In the genomic region with DNA sequence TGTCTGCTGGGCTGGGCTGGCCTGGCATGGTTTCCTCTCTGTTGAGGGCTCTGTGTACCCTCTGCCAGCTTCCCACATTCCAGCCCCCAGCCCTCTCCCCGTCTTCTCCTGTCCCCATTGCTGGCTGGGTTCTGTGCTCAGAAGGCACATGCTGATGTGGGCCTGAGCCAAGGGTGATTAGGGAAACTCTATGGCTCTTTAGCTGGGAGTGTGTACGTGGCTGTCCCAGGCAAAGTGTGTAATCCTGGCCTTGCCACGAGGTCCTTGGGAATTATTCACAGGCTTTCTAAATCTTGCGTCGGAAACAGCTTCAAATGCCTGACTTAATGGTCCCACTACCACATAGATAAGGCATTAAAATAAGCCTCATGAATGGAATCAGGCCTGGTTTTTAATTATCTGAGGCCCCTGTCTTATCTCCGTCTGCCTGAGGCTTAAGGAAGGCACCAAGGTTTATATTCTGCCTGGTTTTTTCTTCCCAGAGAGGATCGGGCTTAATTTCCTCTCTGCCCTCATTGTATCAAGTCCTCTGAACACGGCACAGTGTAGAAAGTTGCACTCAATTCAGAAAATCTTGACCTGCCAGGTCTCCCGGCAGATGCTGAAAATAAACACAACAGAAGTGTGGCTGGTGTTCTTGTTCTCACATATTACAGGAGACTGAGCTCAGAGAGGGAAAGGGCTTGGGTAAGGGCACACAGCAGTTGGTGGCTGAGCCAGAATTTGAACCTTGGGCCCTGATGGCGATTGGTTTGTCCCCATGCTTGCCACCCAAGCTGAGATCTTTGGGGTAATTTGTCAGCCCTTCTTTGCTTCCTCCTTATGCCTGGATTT, we compare ENCODE assay signal across 11 cellular contexts. TPM values are rescaled to one million over a fixed set of nuclear protein-coding genes. Genes with fewer than 3 reads are reported as not detected.
A peak's percentile ranks its signal among the peaks of the same experiment; 100 is the strongest.
DNase-seq lines count a peak whose midpoint lies in the region; FAIRE-seq and TF ChIP-seq lines count a peak whose summit lies in the region.
"Had no signal": no experiment of that assay in that cellular context is flagged by ENCODE, and none has a peak within 500 bp of the region (broad histone marks: within the 10 kb centered on the region; RNA-seq: fewer than 3 reads in every experiment).

No MANE protein-coding gene starts in this region.

- no peak overlapping the region for H3K4me3 ChIP-seq in Caco-2 (ENCODE audit: low read depth, low read length)
- no peak overlapping the region for H3K4me3 ChIP-seq in esophagus muscularis mucosa
- H3K4me3 ChIP-seq in trophoblast cell (ENCODE audit: low read depth, low read length), result no peak overlapping the region

- peaks cover 63% of the 10 kb centered on the region for H3K4me1 Mint-ChIP-seq in Caco-2 (ENCODE audit: low read depth, unreplicated experiment)

- peak overlapping the region; percentile 75 for H4K8ac ChIP-seq in trophoblast cell (ENCODE audit: low read depth, low read length)

- H2BK5ac ChIP-seq in trophoblast cell (ENCODE audit: low read depth, low read length, poor library complexity), result peak overlapping the region; percentile 51

- H3K18ac ChIP-seq in trophoblast cell (ENCODE audit: low read length), result peak overlapping the region; percentile 73

- H3K4ac ChIP-seq in trophoblast cell (ENCODE audit: low read depth, low read length), result peak overlapping the region; percentile 56

- peak overlapping the region; percentile 98 for H2AK5ac ChIP-seq in trophoblast cell (ENCODE audit: low read length)

- no peak overlapping the region for H3K9ac ChIP-seq in trophoblast cell (ENCODE audit: low read length)

- H2BK12ac ChIP-seq in trophoblast cell (ENCODE audit: low read length), result peak overlapping the region; percentile 81

- WGBS in esophagus muscularis mucosa, result 70% methylated on average over 10 of the region's 10 CpGs
- WGBS in trophoblast cell (ENCODE audit: extremely low coverage, insufficient coverage, insufficient read length), result no CpG with 5 or more reads among the region's 10 CpGs

- intact Hi-C loops in Caco-2 (cut with micrococcal nuclease; ENCODE audit: unreplicated experiment), result loop anchor here (2.0 kb wide), 1 partner anchor 25 kb away; no protein-coding TSS in a partner anchor
- intact Hi-C loops in esophagus muscularis mucosa (cut with DNase I), result no loop called here

- H3K4me3 Mint-ChIP-seq in Caco-2 (ENCODE audit: unreplicated experiment), result no peak overlapping the region

- peaks cover 20% of the 10 kb centered on the region for H3K36me3 Mint-ChIP-seq in Caco-2 (ENCODE audit: insufficient read depth, unreplicated experiment)

- CTCF ChIA-PET in Caco-2 (lab: Charles Lee), result interaction anchor here (0.7 to 2.8 kb wide), 8 partner anchors 9 to 123 kb away, joined by 3 to 17 read pairs (median 5); a partner anchor contains a TSS

- no peak for TF ChIP-seq EP300 in esophagus muscularis mucosa (IDR thresholded peaks at IDR 0.05)

- H3K14ac ChIP-seq in trophoblast cell (ENCODE audit: low read length), result peak overlapping the region; percentile 62

- H3K79me1 ChIP-seq in trophoblast cell (ENCODE audit: low read length), result peaks cover 30% of the 10 kb centered on the region

- TF ChIP-seq CTCF in Caco-2 (IDR thresholded peaks at IDR 0.05; ENCODE audit: insufficient read depth in 1 of 2, low read depth in 1 of 2, low read length in 1 of 2, severe bottlenecking in 1 of 2, unreplicated experiment in 1 of 2) (no peak), esophagus muscularis mucosa (IDR thresholded peaks at IDR 0.05) (no peak)

- H3K9me3 Mint-ChIP-seq in Caco-2 (ENCODE audit: unreplicated experiment), result no peaks in the 10 kb centered on the region

- H3K36me3 ChIP-seq in Caco-2 (ENCODE audit: control insufficient read depth, insufficient read depth, low read length) (no peaks in the 10 kb centered on the region), esophagus muscularis mucosa (peaks cover 0 to 7% (median 3%) of the 10 kb centered on the region in 4 donors), trophoblast cell (ENCODE audit: control insufficient read depth in 1 of 2, insufficient read depth in 2 of 2, low read length in 2 of 2) (peaks cover 4 to 5% of the 10 kb centered on the region in 2 experiments)

- peak in 1 of 2 experiments; percentile 47 for DNase-seq in Caco-2
- peak; percentile 44 for DNase-seq in NCI-H82 treated with DMSO at 0.1 percent for 48 hours (lab: John Stamatoyannopoulos, UW; ENCODE audit: unreplicated experiment)
- DNase-seq in esophagus muscularis mucosa (ENCODE audit: extremely low spot score), result no peak
- DNase-seq in trophoblast cell, result peak; percentile 47 to 50
- DNase-seq in DMS53 (lab: John Stamatoyannopoulos, UW), result no peak
- DNase-seq in frontal cortex (ENCODE audit: low spot score in 2 of 2), result no peak
- no peak for DNase-seq in NCI-H146 (lab: John Stamatoyannopoulos, UW)
- no peak for DNase-seq in NCI-H187 (lab: John Stamatoyannopoulos, UW)
- DNase-seq: NCI-H1092 treated with DMSO at 0.1 percent for 48 hours had no signal

- H2BK120ac ChIP-seq in trophoblast cell (ENCODE audit: insufficient read depth, low read length, poor library complexity), result peak overlapping the region; percentile 65

- peak overlapping the region; percentile 1 for H2AFZ ChIP-seq in trophoblast cell (ENCODE audit: insufficient read depth, low read length, poor library complexity)

- H3K79me2 ChIP-seq in trophoblast cell (ENCODE audit: control insufficient read depth, insufficient read depth, low read length, poor library complexity), result peaks cover 10% of the 10 kb centered on the region

- TF ChIP-seq POLR2A in esophagus muscularis mucosa (IDR thresholded peaks at IDR 0.05; ENCODE audit: low read depth), result no peak

- peak overlapping the region; percentile 94 for H4K91ac ChIP-seq in trophoblast cell (ENCODE audit: low read depth, low read length)

- peak overlapping the region in 3 of 4 donors; percentile 28 to 38 (median 34) for H3K27ac ChIP-seq in esophagus muscularis mucosa (replicated peaks in 1 of 4)
- H3K27ac ChIP-seq in trophoblast cell (ENCODE audit: low read depth, low read length), result peak overlapping the region; percentile 69
- H3K27ac ChIP-seq: VCaP had no signal

- H3K27me3 Mint-ChIP-seq in Caco-2 (ENCODE audit: insufficient read depth, unreplicated experiment), result no peaks in the 10 kb centered on the region

- no peak overlapping the region for H4K12ac ChIP-seq in trophoblast cell (ENCODE audit: low read depth, low read length)

- H3K27me3 ChIP-seq in Caco-2 (replicated peaks; ENCODE audit: control insufficient read depth, insufficient read depth, low read length) (no peaks in the 10 kb centered on the region), esophagus muscularis mucosa (no peaks in the 10 kb centered on the region), trophoblast cell (ENCODE audit: insufficient read depth, low read length) (no peaks in the 10 kb centered on the region)

- H3K4me2 ChIP-seq in trophoblast cell (ENCODE audit: low read length), result no peak overlapping the region

- FAIRE-seq in frontal cortex (lab: Jason Lieb, UNC), result no peak
- FAIRE-seq: G401.6 had no signal

- H3K4me1 ChIP-seq in Caco-2, result peaks cover 74% of the 10 kb centered on the region
- H3K4me1 ChIP-seq in esophagus muscularis mucosa, result peaks cover 17 to 27% (median 19%) of the 10 kb centered on the region in 4 donors
- H3K4me1 ChIP-seq in trophoblast cell (ENCODE audit: control insufficient read depth in 1 of 2, insufficient read depth in 2 of 2, low read length in 2 of 2), result peaks cover 27 to 44% of the 10 kb centered on the region in 2 experiments

- POLR2A ChIA-PET in Caco-2 (lab: Charles Lee), result interaction anchor here (0.7 to 0.9 kb wide), 3 partner anchors 71 to 122 kb away, joined by 3 to 5 read pairs (median 3); no protein-coding TSS in a partner anchor

- H3K27ac Mint-ChIP-seq in Caco-2 (ENCODE audit: unreplicated experiment), result peak overlapping the region; percentile 89

- H3K9me3 ChIP-seq in Caco-2, result no peaks in the 10 kb centered on the region
- no peaks in the 10 kb centered on the region for H3K9me3 ChIP-seq in esophagus muscularis mucosa
- no peaks in the 10 kb centered on the region for H3K9me3 ChIP-seq in trophoblast cell (ENCODE audit: insufficient read depth, low read depth, low read length)

- H3K23ac ChIP-seq in trophoblast cell (ENCODE audit: low read length), result no peak overlapping the region

- BruUV-seq in Caco-2 (replicated peaks; lab: Mats Ljungman, UMichigan), result no TSS peak

RNA-seq across cellular contexts. Expression of a gene that starts 52.9 kb away (rescaled TPM):
- total RNA-seq in Caco-2 (2022), result 2.8 and 3.0 TPM in 2 replicates
- 10 to 100 TPM; 17.0 to 31.8 (median 24.4) TPM for total RNA-seq in esophagus muscularis mucosa
- 4.2 and 5.3 TPM in 2 replicates for polyA plus RNA-seq in trophoblast cell (2013)
- 0.41 TPM for total RNA-seq in frontal cortex

Comparison
In these comparisons a context has a peak if more than half of its experiments do, and no peak if none do; other contexts are left out.
1. DNase-seq: peak in NCI-H82 treated with DMSO at 0.1 percent for 48 hours (single experiment) and trophoblast cell (2 of 2); none in esophagus muscularis mucosa (single experiment), DMS53 (single experiment), frontal cortex (0 of 2), NCI-H146 (single experiment) and NCI-H187 (0 of 2).